ENCODE assay signal across 1 cellular context in the genomic region with DNA sequence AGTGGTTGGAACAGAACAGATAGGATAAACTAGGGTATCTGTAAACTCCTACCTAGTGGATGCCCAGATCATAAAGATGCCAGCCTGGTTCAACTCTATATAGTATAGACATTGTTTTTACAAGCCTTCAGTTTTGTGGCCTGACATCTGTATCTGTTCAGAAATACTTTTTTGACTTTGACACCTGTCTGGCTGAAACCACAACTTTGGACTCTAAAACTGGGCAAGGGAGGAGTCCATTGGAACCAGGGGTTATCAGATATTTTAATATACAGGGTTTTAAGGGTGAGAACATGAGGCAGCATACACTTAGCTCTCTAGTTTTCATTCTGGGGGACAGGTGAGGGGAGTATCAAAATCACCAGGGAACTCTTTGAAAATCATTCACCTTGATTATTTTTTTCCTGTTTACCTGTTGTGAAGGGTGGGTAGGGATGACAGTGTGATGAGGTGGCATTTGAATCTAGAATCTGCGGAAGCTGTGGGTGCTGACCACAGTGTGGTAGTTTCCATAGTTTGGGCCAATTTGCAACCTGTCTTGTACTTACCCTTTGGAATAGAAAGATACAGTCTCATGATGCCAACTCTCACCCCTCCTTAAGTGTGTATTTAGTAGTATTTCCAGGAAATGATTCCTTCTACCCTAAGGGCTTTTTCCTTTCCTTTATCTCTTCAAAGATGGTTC.
TF ChIP-seq lines count a peak whose summit lies in the region.

No MANE protein-coding gene starts in this region.

TF ChIP-seq in HepG2, 621 proteins besides CTCF, POLR2A, EP300 and RAD21:
- no peak for TF ChIP-seq ZNF564 (CRISPR knock-in tag; IDR thresholded peaks at IDR 0.05)
- TF ChIP-seq ZNF280B (CRISPR knock-in tag; IDR thresholded peaks at IDR 0.05; ENCODE audit: borderline replicate concordance), result no peak
- TF ChIP-seq ZNF589 (CRISPR knock-in tag; conservative IDR thresholded peaks at IDR 0.05), result no peak
- TF ChIP-seq ARNT (IDR thresholded peaks at IDR 0.05), result no peak
- no peak for TF ChIP-seq ZBED4 (CRISPR knock-in tag; IDR thresholded peaks at IDR 0.05; ENCODE audit: borderline replicate concordance)
- no peak for TF ChIP-seq ZSCAN25 (CRISPR knock-in tag; IDR thresholded peaks at IDR 0.05)
- TF ChIP-seq MEIS1 (CRISPR knock-in tag; IDR thresholded peaks at IDR 0.05; ENCODE audit: borderline replicate concordance), result no peak
- TF ChIP-seq ZNF607 (CRISPR knock-in tag; IDR thresholded peaks at IDR 0.05; ENCODE audit: borderline replicate concordance), result no peak
- TF ChIP-seq MXI1 (IDR thresholded peaks at IDR 0.05; ENCODE audit: borderline replicate concordance, low read depth, low read length), result no peak
- no peak for TF ChIP-seq ZNF501 (CRISPR knock-in tag; IDR thresholded peaks at IDR 0.05)
- TF ChIP-seq ZMAT3 (CRISPR knock-in tag; conservative IDR thresholded peaks at IDR 0.05), result no peak
- no peak for TF ChIP-seq ZNF720 (CRISPR knock-in tag; IDR thresholded peaks at IDR 0.05)
- TF ChIP-seq MBNL3 (CRISPR knock-in tag; conservative IDR thresholded peaks at IDR 0.05), result no peak
